In the genomic region with DNA sequence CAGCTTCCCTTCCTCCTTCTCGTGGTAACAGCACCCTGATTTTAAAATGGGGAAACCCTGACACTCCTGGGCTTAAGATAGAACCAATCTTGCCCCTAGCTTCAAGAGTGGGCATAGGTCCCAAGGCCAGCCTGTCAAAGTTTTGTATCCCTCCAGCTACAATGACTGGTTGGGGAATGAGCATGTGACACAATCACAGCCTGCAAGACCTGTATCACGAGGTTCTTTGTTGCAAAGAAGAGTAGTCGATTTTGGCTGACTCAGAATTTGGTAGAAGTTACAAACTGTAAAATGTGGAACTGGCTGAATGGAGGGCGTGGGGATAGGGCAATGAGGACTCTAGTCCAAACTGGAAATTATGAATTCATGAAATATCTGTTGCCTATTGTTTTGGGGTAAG, we compare ENCODE assay signal across 16 cellular contexts. TPM values are rescaled to one million over a fixed set of nuclear protein-coding genes. Genes with fewer than 3 reads are reported as not detected.
DNase-seq lines count a peak whose midpoint lies in the region; ATAC-seq and TF ChIP-seq lines count a peak whose summit lies in the region.
"Had no signal": no experiment of that assay in that cellular context is flagged by ENCODE, and none has a peak within 500 bp of the region (broad histone marks: within the 10 kb centered on the region; RNA-seq: fewer than 3 reads in every experiment).

No MANE protein-coding gene starts in this region.

- no peak for TF ChIP-seq POLR2A in ovary (IDR thresholded peaks at IDR 0.05)

- no peaks in the 10 kb centered on the region for H3K9me3 ChIP-seq in GM23248 (ENCODE audit: low read depth)
- no peaks in the 10 kb centered on the region for H3K9me3 ChIP-seq in esophagus (ENCODE audit: control insufficient read depth in 2 of 2, insufficient read depth in 1 of 2, low read depth in 1 of 2, low read length in 1 of 2)
- no peaks in the 10 kb centered on the region for H3K9me3 ChIP-seq in ovary

- H3K36me3 ChIP-seq in GM23248 (ENCODE audit: low read depth) (no peaks in the 10 kb centered on the region), esophagus (ENCODE audit: control insufficient read depth in 2 of 2, insufficient read depth in 2 of 2, low read length in 1 of 2) (no peaks in the 10 kb centered on the region), ovary (no peaks in the 10 kb centered on the region)

- intact Hi-C loops in ovary (cut with DNase I): no loop called here

- no peak overlapping the region for H3K4me2 ChIP-seq in GM23248 (ENCODE audit: unreplicated experiment)

- H2AFZ ChIP-seq in GM23248: no peak overlapping the region

- no peaks in the 10 kb centered on the region for H4K20me1 ChIP-seq in GM23248 (ENCODE audit: insufficient read depth)

- no peak overlapping the region for H3K4me3 ChIP-seq in GM23248
- no peak overlapping the region for H3K4me3 ChIP-seq in esophagus (ENCODE audit: low read depth in 1 of 2, low read length in 2 of 2)
- no peak overlapping the region for H3K4me3 ChIP-seq in ovary
- H3K4me3 ChIP-seq: skin epidermis had no signal

- H3K9ac ChIP-seq in GM23248: no peak overlapping the region

- H3K27me3 ChIP-seq in GM23248 (replicated peaks; ENCODE audit: insufficient read depth) (no peaks in the 10 kb centered on the region), esophagus (ENCODE audit: control insufficient read depth in 1 of 2, insufficient read depth in 2 of 2, low read length in 2 of 2) (no peaks in the 10 kb centered on the region), ovary (no peaks in the 10 kb centered on the region)

- ATAC-seq in GM21360 (IDR thresholded peaks at IDR 0.05; ENCODE audit: unreplicated experiment) (no peak), GM18868 (IDR thresholded peaks at IDR 0.05; ENCODE audit: unreplicated experiment) (no peak)

- TF ChIP-seq CTCF in ovary (IDR thresholded peaks at IDR 0.05): no peak

- 66 to 73% methylated on average over 4 of the region's 4 CpGs for WGBS in GM23248 (ENCODE audit: low coverage in 1 of 2, low lambda C conversion rate in 2 of 2, missing lambda C conversion rate in 2 of 2), 2 experiments
- 45 to 58% methylated on average over 4 of the region's 4 CpGs for WGBS in esophagus, 2 donors
- WGBS in ovary, 3 donors: 47 to 65% (median 58%) methylated on average over 4 of the region's 4 CpGs

- no peaks in the 10 kb centered on the region for H3K79me2 ChIP-seq in GM23248 (ENCODE audit: insufficient read depth)

- no peak for TF ChIP-seq EP300 in ovary (IDR thresholded peaks at IDR 0.05)

- H3F3A ChIP-seq in GM23248 (ENCODE audit: insufficient read depth): no peaks in the 10 kb centered on the region

- in situ Hi-C loops in GM23248 (cut with MboI): no loop called here

- no peak overlapping the region for H3K27ac ChIP-seq in GM23248
- H3K27ac ChIP-seq in esophagus (ENCODE audit: low read depth in 2 of 2, low read length in 1 of 2): peak overlapping the region; percentile 6 to 57
- H3K27ac ChIP-seq in ovary: no peak overlapping the region

- no peaks in the 10 kb centered on the region for H3K4me1 ChIP-seq in GM23248 (ENCODE audit: insufficient read depth)
- no peaks in the 10 kb centered on the region for H3K4me1 ChIP-seq in esophagus (ENCODE audit: control insufficient read depth in 2 of 2, insufficient read depth in 2 of 2, low read length in 1 of 2)
- peaks cover 4% of the 10 kb centered on the region for H3K4me1 ChIP-seq in ovary (ENCODE audit: insufficient read depth)

- no peaks in the 10 kb centered on the region for H3K9me2 ChIP-seq in GM23248 (ENCODE audit: insufficient read depth)

- DNase-seq in GM23248 (peak; percentile 5), OCI-M1 (lab: John Stamatoyannopoulos, UW) (peak; percentile 49), ovary (peak in 3 of 5 donors; percentile 23 to 41 (median 40)), globus pallidus (ENCODE audit: low spot score) (no peak), NCI-H1436 treated with DMSO at 0.1 percent for 48 hours (lab: John Stamatoyannopoulos, UW) (no peak)
- DNase-seq: activated naive CD8-positive, alpha-beta T cell treated with anti-CD3 and anti-CD28 coated beads for 36 hours; cortex of kidney; NCI-H1436; NCI-H446; NK-92 treated with Interleukin-12 subunit alpha and Interleukin-12 subunit beta, amount 100 ng/mL, for 24 hours; SHP77 treated with DMSO at 0.1 percent for 48 hours; stimulated activated CD4-positive, alpha-beta T cell treated with anti-CD3 and anti-CD28 coated beads, Interleukin-4, amount 100 ng/mL, for 4 hours had no signal

RNA-seq across cellular contexts. Expression of a gene that starts 18.7 kb away (rescaled TPM):
- 90.9 and 101 TPM in 2 replicates for total RNA-seq in GM23248 (2014; rRNA removed; shearing (Covaris generic))
- polyA plus RNA-seq in GM23248 (2016; fragmentation: Nextera tagmentation; extraction: Ambion mirVana) (81.4 and 92.1 TPM in 2 replicates), esophagus (10 to 100 TPM in 1 of 2 donors, 1 to 10 TPM in 1; 5.7 to 11.1 TPM), ovary (100 to 1,000 TPM; 114 to 254 TPM)
- 10 to 100 TPM; 35.6 to 85.2 (median 74.0) TPM for total RNA-seq in ovary

RNA-seq across cellular contexts. Expression of a gene that starts 23.8 kb away (rescaled TPM):
- 0.38 and 2.5 TPM in 2 replicates for total RNA-seq in GM23248 (2014; rRNA removed; shearing (Covaris generic))
- polyA plus RNA-seq in GM23248 (2016; fragmentation: Nextera tagmentation; extraction: Ambion mirVana) (0.23 and 1.0 TPM in 2 replicates), esophagus (10 to 100 TPM; 17.2 to 20.2 TPM), ovary (100 to 1,000 TPM in 1 of 2 donors, 1 to 10 TPM in 1; 9.6 to 131 TPM)
- total RNA-seq in ovary: 10 to 100 TPM in 6 of 7 donors, 1 to 10 TPM in 1; 8.7 to 80.9 (median 13.6) TPM

Comparison
In these comparisons a context has a peak if more than half of its experiments do, and no peak if none do; other contexts are left out.
1. DNase-seq: peak in GM23248 (single experiment), OCI-M1 (single experiment) and ovary (3 of 5); none in globus pallidus (single experiment) and NCI-H1436 treated with DMSO at 0.1 percent for 48 hours (single experiment).
2. H3K27ac ChIP-seq: peak in esophagus (2 of 2); none in GM23248 (single experiment) and ovary (0 of 2).